15 cellular contexts compared by ENCODE assay signal in the genomic region with DNA sequence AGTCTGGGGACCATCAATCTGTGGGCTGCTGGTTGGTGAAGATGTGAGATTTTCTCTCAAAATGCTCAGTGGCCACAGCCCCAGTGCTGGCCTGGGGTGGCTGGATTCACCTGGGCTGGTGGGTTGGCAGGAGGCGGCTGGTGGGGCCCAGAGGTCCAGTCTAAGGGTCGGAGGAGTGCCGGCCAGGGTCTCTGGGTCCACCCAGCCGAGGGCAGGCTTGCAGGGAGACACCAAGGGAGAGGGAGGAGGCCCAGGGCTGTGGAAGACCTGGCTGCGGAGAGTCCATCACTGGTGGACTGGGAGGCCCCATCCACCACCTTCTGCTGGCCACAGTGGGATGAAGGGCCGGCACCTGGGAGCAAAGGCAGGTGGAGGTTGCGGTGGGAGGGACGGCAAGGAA. TPM values are rescaled to one million over a fixed set of nuclear protein-coding genes. Genes with fewer than 3 reads are reported as not detected.
DNase-seq lines count a peak whose midpoint lies in the region; ATAC-seq and TF ChIP-seq lines count a peak whose summit lies in the region.
"Had no signal": no experiment of that assay in that cellular context is flagged by ENCODE, and none has a peak within 500 bp of the region (broad histone marks: within the 10 kb centered on the region; RNA-seq: fewer than 3 reads in every experiment).

No MANE protein-coding gene starts in this region.

- H3K79me2 ChIP-seq in GM23338 (replicated peaks; ENCODE audit: insufficient read depth): no peaks in the 10 kb centered on the region

- peaks cover 69% of the 10 kb centered on the region for H3K27me3 Mint-ChIP-seq in WTC11 (ENCODE audit: low read depth)
- peaks cover 68% of the 10 kb centered on the region for H3K27me3 Mint-ChIP-seq in mesothelial cell of epicardium (ENCODE audit: low read depth)
- peaks cover 33% of the 10 kb centered on the region for H3K27me3 Mint-ChIP-seq in GM23338 (ENCODE audit: insufficient read depth, low read depth, poor library complexity)
- H3K27me3 Mint-ChIP-seq in activated CD4-positive, alpha-beta T cell treated with anti-CD3 and anti-CD28 coated beads, Interleukin-2, amount 10 ng/mL, durations not matched to agents 7 days and 5 days: peaks cover 53% of the 10 kb centered on the region

- H3K27ac Mint-ChIP-seq in WTC11 (no peak overlapping the region), mesothelial cell of epicardium (no peak overlapping the region), GM23338 (no peak overlapping the region)
- H3K27ac Mint-ChIP-seq in activated CD4-positive, alpha-beta T cell treated with anti-CD3 and anti-CD28 coated beads, Interleukin-2, amount 10 ng/mL, durations not matched to agents 7 days and 5 days: no peak overlapping the region
- H3K27ac Mint-ChIP-seq: activated CD4-positive, alpha-beta T cell treated with anti-CD3 and anti-CD28 coated beads for 36 hours; stimulated activated naive CD8-positive, alpha-beta T cell treated with anti-CD3 and anti-CD28 coated beads, Interleukin-15, amount 100 ng/mL, for 72 hours had no signal

- H3K36me3 ChIP-seq in heart right ventricle (peaks cover 0 to 20% (median 0%) of the 10 kb centered on the region in 9 donors), suprapubic skin (no peaks in the 10 kb centered on the region), GM23338 (ENCODE audit: insufficient read depth) (no peaks in the 10 kb centered on the region)

- peaks cover 0 to 46% (median 20%) of the 10 kb centered on the region in 9 donors for H3K4me1 ChIP-seq in heart right ventricle
- H3K4me1 ChIP-seq in suprapubic skin: peaks cover 25% of the 10 kb centered on the region
- H3K4me1 ChIP-seq in GM23338 (ENCODE audit: insufficient read depth): no peaks in the 10 kb centered on the region
- H3K4me1 ChIP-seq: foreskin keratinocyte had no signal

- H3K4me2 ChIP-seq in GM23338: no peak overlapping the region

- H3K27me3 ChIP-seq in heart right ventricle: peaks cover 6 to 73% (median 39%) of the 10 kb centered on the region in 7 donors
- H3K27me3 ChIP-seq in suprapubic skin: peaks cover 32% of the 10 kb centered on the region
- H3K27me3 ChIP-seq in GM23338 (ENCODE audit: insufficient read depth): peaks cover 34% of the 10 kb centered on the region

- H3K4me1 Mint-ChIP-seq in WTC11 (peaks cover 13% of the 10 kb centered on the region), mesothelial cell of epicardium (peaks cover 9% of the 10 kb centered on the region), GM23338 (peaks cover 22% of the 10 kb centered on the region)
- H3K4me1 Mint-ChIP-seq in activated CD4-positive, alpha-beta T cell treated with anti-CD3 and anti-CD28 coated beads, Interleukin-2, amount 10 ng/mL, durations not matched to agents 7 days and 5 days: peaks cover 9% of the 10 kb centered on the region

- 55 to 70% methylated on average over 8 of the region's 8 CpGs for whole genome bisulfite sequencing in heart right ventricle, 2 donors
- WGBS in suprapubic skin: 67% methylated on average over 4 of the region's 8 CpGs

- H3K9me3 ChIP-seq in heart right ventricle (no peaks in the 10 kb centered on the region), suprapubic skin (no peaks in the 10 kb centered on the region)

- DNase-seq in WTC11 (ENCODE audit: low spot score) (no peak), heart right ventricle (no peak), mesothelial cell of epicardium (ENCODE audit: low spot score in 2 of 2, unreplicated experiment in 2 of 2) (no peak), suprapubic skin (ENCODE audit: low spot score in 2 of 2) (peak in 1 of 2 donors; percentile 60), GM23338 (ENCODE audit: low spot score) (no peak), NCI-H2227 treated with DMSO at 0.1 percent for 48 hours (lab: John Stamatoyannopoulos, UW) (no peak)
- no peak for DNase-seq in effector CD8-positive, alpha-beta T cell (lab: John Stamatoyannopoulos, UW)
- DNase-seq in activated CD4-positive, alpha-beta T cell treated with anti-CD3 and anti-CD28 coated beads, Interleukin-2, amount 10 ng/mL, durations not matched to agents 7 days and 5 days: no peak
- DNase-seq: activated CD4-positive, alpha-beta T cell treated with anti-CD3 and anti-CD28 coated beads for 36 hours; activated naive CD4-positive, alpha-beta T cell treated with anti-CD3 and anti-CD28 coated beads, Interleukin-2, amount 50 U/mL, for 16 hours; foreskin keratinocyte; SHP77 treated with DMSO at 0.1 percent for 48 hours; stimulated activated CD4-positive, alpha-beta T cell treated with anti-CD3 and anti-CD28 coated beads, Interleukin-12 subunit alpha, Interleukin-12 subunit beta, amount 100 ng/mL, for 4 hours; stimulated activated naive CD8-positive, alpha-beta T cell treated with anti-CD3 and anti-CD28 coated beads, Interleukin-15, amount 100 ng/mL, for 72 hours had no signal

- TF ChIP-seq POLR2A in suprapubic skin (IDR thresholded peaks at IDR 0.05): no peak

- H3K4me3 ChIP-seq in heart right ventricle (peak overlapping the region in 6 of 10 donors; percentile 16 to 60 (median 32)), suprapubic skin (no peak overlapping the region), GM23338 (no peak overlapping the region)

- H3F3A ChIP-seq in GM23338 (replicated peaks; ENCODE audit: low read depth): 0 out of 2 replicates have a peak, but pooled peaks cover 3% of the 10 kb centered on the region

- H2AFZ ChIP-seq in GM23338: no peak overlapping the region

- TF ChIP-seq CTCF in WTC11 (IDR thresholded peaks at IDR 0.05) (no peak), heart right ventricle (IDR thresholded peaks at IDR 0.05) (no peak), mesothelial cell of epicardium (IDR thresholded peaks at IDR 0.05; ENCODE audit: unreplicated experiment) (no peak), suprapubic skin (IDR thresholded peaks at IDR 0.05) (no peak), GM23338 (conservative IDR thresholded peaks at IDR 0.05; ENCODE audit: low read depth in 2 of 2) (no peak)

- no peak for TF ChIP-seq EP300 in suprapubic skin (IDR thresholded peaks at IDR 0.05)

- H3K27ac ChIP-seq in heart right ventricle: peak overlapping the region; percentile 76 to 96 (median 92)
- H3K27ac ChIP-seq in suprapubic skin: peak overlapping the region; percentile 79
- H3K27ac ChIP-seq in GM23338 (ENCODE audit: low read depth): no peak overlapping the region
- H3K27ac ChIP-seq: foreskin keratinocyte, HL-60 had no signal

- ATAC-seq in WTC11: no peak
- ATAC-seq in heart right ventricle: peak in 4 of 8 donors; percentile 2 to 23 (median 6)
- no peak for ATAC-seq in GM23338
- ATAC-seq: activated CD4-positive, alpha-beta T cell treated with anti-CD3 and anti-CD28 coated beads for 36 hours; foreskin keratinocyte; stimulated activated naive CD8-positive, alpha-beta T cell treated with anti-CD3 and anti-CD28 coated beads, Interleukin-15, amount 100 ng/mL, for 72 hours had no signal

- no peaks in the 10 kb centered on the region for H3K9me3 Mint-ChIP-seq in WTC11
- no peaks in the 10 kb centered on the region for H3K9me3 Mint-ChIP-seq in mesothelial cell of epicardium
- H3K9me3 Mint-ChIP-seq in GM23338: peaks cover 2% of the 10 kb centered on the region; the same call in 1 of the 3 replicates
- H3K9me3 Mint-ChIP-seq in activated CD4-positive, alpha-beta T cell treated with anti-CD3 and anti-CD28 coated beads, Interleukin-2, amount 10 ng/mL, durations not matched to agents 7 days and 5 days: no peaks in the 10 kb centered on the region
- H3K9me3 Mint-ChIP-seq: stimulated activated naive CD8-positive, alpha-beta T cell treated with anti-CD3 and anti-CD28 coated beads, Interleukin-15, amount 100 ng/mL, for 72 hours had no signal

- CTCF ChIA-PET in WTC11 (lab: Charles Lee): no interaction called here
- CTCF ChIA-PET in activated CD4-positive, alpha-beta T cell treated with anti-CD3 and anti-CD28 coated beads, Interleukin-2, amount 10 ng/mL, durations not matched to agents 7 days and 5 days (lab: Charles Lee): no interaction called here

- H3K36me3 Mint-ChIP-seq in WTC11 (no peaks in the 10 kb centered on the region), mesothelial cell of epicardium (no peaks in the 10 kb centered on the region), GM23338 (ENCODE audit: low read depth) (peaks cover 3% of the 10 kb centered on the region; the same call in 1 of the 3 replicates)
- no peaks in the 10 kb centered on the region for H3K36me3 Mint-ChIP-seq in activated CD4-positive, alpha-beta T cell treated with anti-CD3 and anti-CD28 coated beads, Interleukin-2, amount 10 ng/mL, durations not matched to agents 7 days and 5 days (ENCODE audit: low read depth)

- H3K9me2 ChIP-seq in GM23338 (ENCODE audit: insufficient read depth): no peaks in the 10 kb centered on the region

- intact Hi-C loops in heart right ventricle (cut with DNase I): loop anchor here in 4 of 10 donors (1.0 to 5.0 kb wide), 6 partner anchors 15 to 45 kb away; a partner anchor contains a TSS

- no peak overlapping the region for H3K4me3 Mint-ChIP-seq in WTC11
- peak overlapping the region; percentile 31 for H3K4me3 Mint-ChIP-seq in mesothelial cell of epicardium
- no peak overlapping the region for H3K4me3 Mint-ChIP-seq in GM23338
- no peak overlapping the region for H3K4me3 Mint-ChIP-seq in activated CD4-positive, alpha-beta T cell treated with anti-CD3 and anti-CD28 coated beads, Interleukin-2, amount 10 ng/mL, durations not matched to agents 7 days and 5 days

- H4K20me1 ChIP-seq in GM23338 (replicated peaks; ENCODE audit: insufficient read depth): no peaks in the 10 kb centered on the region; the same call in 1 of the 2 replicates

- POLR2A ChIA-PET in WTC11 (lab: Charles Lee): no interaction called here
- POLR2A ChIA-PET in activated CD4-positive, alpha-beta T cell treated with anti-CD3 and anti-CD28 coated beads, Interleukin-2, amount 10 ng/mL, durations not matched to agents 7 days and 5 days (lab: Charles Lee): no interaction called here

TF ChIP-seq in GM23338, 12 proteins besides CTCF, POLR2A, EP300 and RAD21 (continues in another document):
- no peak for TF ChIP-seq EZH2phosphoT487 (IDR thresholded peaks at IDR 0.05; ENCODE audit: unreplicated experiment)

RNA-seq across cellular contexts. Expression of a gene that starts 0.6 kb away (rescaled TPM):
- total RNA-seq in WTC11 (2021): 9.6 to 10.5 TPM (median 9.7 TPM) in 3 replicates
- 10 to 100 TPM; 19.9 to 36.9 (median 24.7) TPM for total RNA-seq in heart right ventricle
- 10 to 100 TPM; 14.3 to 59.8 TPM for polyA plus RNA-seq in heart right ventricle
- total RNA-seq in mesothelial cell of epicardium: 14.2 to 14.8 TPM (median 14.3 TPM) in 3 replicates
- 10 to 100 TPM in 2 of 4 donors, 1 to 10 TPM in 2; 2.9 to 15.9 (median 9.5) TPM for total RNA-seq in suprapubic skin
- 4.9 and 5.1 TPM in 2 replicates for total RNA-seq in GM23338 (2014; rRNA removed; shearing (Covaris generic))
- polyA plus RNA-seq in GM23338 (2016; fragmentation: Nextera tagmentation; extraction: Ambion mirVana): 0.52 and 0.56 TPM in 2 replicates
- under 1 TPM; 0.02 to 0.04 TPM for total RNA-seq in activated CD4-positive, alpha-beta T cell treated with anti-CD3 and anti-CD28 coated beads, Interleukin-2, amount 10 ng/mL, durations not matched to agents 7 days and 5 days

RNA-seq across cellular contexts. Expression of a gene that starts 44.1 kb away (rescaled TPM):
- total RNA-seq in WTC11 (2021) (17.7 to 18.8 TPM (median 17.8 TPM) in 3 replicates), heart right ventricle (10 to 100 TPM; 19.6 to 33.3 (median 26.0) TPM), mesothelial cell of epicardium (45.2 to 51.5 TPM (median 49.9 TPM) in 3 replicates), suprapubic skin (10 to 100 TPM; 37.0 to 51.3 (median 42.2) TPM)
- polyA plus RNA-seq in heart right ventricle (10 to 100 TPM; 17.5 to 62.3 TPM), GM23338 (2016; fragmentation: Nextera tagmentation; extraction: Ambion mirVana) (7.1 and 8.1 TPM in 2 replicates)
- 8.2 and 8.6 TPM in 2 replicates for total RNA-seq in GM23338 (2014; rRNA removed; shearing (Covaris generic))
- 10 to 100 TPM; 64.2 to 66.5 TPM for total RNA-seq in activated CD4-positive, alpha-beta T cell treated with anti-CD3 and anti-CD28 coated beads, Interleukin-2, amount 10 ng/mL, durations not matched to agents 7 days and 5 days

Comparison
In these comparisons a context has a peak if more than half of its experiments do, and no peak if none do; other contexts are left out.
1. H3K4me3 ChIP-seq: peak in heart right ventricle (6 of 10); none in suprapubic skin (single experiment) and GM23338 (single experiment).